Comparison of ENCODE assay signal across 2 cellular contexts in the genomic region with DNA sequence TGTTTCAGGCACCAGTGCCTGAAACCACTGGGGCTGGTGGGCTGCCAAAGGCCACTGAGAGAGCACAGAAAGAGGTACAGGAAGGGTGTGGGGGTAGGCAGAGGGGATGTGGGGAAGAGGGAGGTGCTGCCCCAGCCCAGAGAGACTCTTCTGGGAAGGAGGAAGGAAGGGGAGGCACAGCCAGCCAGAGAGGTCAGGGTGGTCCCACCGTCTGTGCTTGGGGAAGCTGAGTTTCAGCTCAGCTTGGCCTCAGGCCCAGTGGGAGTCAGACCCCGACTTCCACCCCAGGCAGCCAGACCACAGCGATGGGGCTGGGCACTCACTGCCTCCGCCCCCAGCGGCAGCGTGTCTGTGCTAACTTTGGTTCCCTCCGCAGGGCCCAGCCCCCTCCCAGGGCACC.
A peak's percentile ranks its signal among the peaks of the same experiment; 100 is the strongest.
TF ChIP-seq lines count a peak whose summit lies in the region.

No MANE protein-coding gene starts in this region.

TF ChIP-seq in liver, 16 proteins besides CTCF, POLR2A, EP300 and RAD21:
- peak; percentile 59 for TF ChIP-seq NR2F2 (IDR thresholded peaks at IDR 0.05)
- TF ChIP-seq HNF4G (IDR thresholded peaks at IDR 0.05), result no peak

TF ChIP-seq in HepG2, 621 proteins besides CTCF, POLR2A, EP300 and RAD21:
- no peak for TF ChIP-seq CENPX (CRISPR knock-in tag; IDR thresholded peaks at IDR 0.05)
- no peak for TF ChIP-seq ZMYM4 (CRISPR knock-in tag; IDR thresholded peaks at IDR 0.05)
- no peak for TF ChIP-seq ZNF543 (CRISPR knock-in tag; IDR thresholded peaks at IDR 0.05)
- TF ChIP-seq, protein P1, sequence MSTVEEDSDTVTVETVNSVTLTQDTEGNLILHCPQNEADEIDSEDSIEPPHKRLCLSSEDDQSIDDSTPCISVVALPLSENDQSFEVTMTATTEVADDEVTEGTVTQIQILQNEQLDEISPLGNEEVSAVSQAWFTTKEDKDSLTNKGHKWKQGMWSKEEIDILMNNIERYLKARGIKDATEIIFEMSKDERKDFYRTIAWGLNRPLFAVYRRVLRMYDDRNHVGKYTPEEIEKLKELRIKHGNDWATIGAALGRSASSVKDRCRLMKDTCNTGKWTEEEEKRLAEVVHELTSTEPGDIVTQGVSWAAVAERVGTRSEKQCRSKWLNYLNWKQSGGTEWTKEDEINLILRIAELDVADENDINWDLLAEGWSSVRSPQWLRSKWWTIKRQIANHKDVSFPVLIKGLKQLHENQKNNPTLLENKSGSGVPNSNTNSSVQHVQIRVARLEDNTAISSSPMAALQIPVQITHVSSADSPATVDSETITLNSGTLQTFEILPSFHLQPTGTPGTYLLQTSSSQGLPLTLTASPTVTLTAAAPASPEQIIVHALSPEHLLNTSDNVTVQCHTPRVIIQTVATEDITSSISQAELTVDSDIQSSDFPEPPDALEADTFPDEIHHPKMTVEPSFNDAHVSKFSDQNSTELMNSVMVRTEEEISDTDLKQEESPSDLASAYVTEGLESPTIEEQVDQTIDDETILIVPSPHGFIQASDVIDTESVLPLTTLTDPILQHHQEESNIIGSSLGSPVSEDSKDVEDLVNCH (CRISPR knock-in tag; IDR thresholded peaks at IDR 0.05), result no peak
- no peak for TF ChIP-seq PPARG (CRISPR knock-in tag; conservative IDR thresholded peaks at IDR 0.05)
- TF ChIP-seq CCAR2 (optimal IDR thresholded peaks at IDR 0.05; ENCODE audit: low read depth, low read length), result no peak
- TF ChIP-seq, protein P2, sequence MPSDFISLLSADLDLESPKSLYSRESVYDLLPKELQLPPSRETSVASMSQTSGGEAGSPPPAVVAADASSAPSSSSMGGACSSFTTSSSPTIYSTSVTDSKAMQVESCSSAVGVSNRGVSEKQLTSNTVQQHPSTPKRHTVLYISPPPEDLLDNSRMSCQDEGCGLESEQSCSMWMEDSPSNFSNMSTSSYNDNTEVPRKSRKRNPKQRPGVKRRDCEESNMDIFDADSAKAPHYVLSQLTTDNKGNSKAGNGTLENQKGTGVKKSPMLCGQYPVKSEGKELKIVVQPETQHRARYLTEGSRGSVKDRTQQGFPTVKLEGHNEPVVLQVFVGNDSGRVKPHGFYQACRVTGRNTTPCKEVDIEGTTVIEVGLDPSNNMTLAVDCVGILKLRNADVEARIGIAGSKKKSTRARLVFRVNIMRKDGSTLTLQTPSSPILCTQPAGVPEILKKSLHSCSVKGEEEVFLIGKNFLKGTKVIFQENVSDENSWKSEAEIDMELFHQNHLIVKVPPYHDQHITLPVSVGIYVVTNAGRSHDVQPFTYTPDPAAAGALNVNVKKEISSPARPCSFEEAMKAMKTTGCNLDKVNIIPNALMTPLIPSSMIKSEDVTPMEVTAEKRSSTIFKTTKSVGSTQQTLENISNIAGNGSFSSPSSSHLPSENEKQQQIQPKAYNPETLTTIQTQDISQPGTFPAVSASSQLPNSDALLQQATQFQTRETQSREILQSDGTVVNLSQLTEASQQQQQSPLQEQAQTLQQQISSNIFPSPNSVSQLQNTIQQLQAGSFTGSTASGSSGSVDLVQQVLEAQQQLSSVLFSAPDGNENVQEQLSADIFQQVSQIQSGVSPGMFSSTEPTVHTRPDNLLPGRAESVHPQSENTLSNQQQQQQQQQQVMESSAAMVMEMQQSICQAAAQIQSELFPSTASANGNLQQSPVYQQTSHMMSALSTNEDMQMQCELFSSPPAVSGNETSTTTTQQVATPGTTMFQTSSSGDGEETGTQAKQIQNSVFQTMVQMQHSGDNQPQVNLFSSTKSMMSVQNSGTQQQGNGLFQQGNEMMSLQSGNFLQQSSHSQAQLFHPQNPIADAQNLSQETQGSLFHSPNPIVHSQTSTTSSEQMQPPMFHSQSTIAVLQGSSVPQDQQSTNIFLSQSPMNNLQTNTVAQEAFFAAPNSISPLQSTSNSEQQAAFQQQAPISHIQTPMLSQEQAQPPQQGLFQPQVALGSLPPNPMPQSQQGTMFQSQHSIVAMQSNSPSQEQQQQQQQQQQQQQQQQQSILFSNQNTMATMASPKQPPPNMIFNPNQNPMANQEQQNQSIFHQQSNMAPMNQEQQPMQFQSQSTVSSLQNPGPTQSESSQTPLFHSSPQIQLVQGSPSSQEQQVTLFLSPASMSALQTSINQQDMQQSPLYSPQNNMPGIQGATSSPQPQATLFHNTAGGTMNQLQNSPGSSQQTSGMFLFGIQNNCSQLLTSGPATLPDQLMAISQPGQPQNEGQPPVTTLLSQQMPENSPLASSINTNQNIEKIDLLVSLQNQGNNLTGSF (CRISPR knock-in tag; IDR thresholded peaks at IDR 0.05), result no peak
- TF ChIP-seq TSC22D2 (CRISPR knock-in tag; IDR thresholded peaks at IDR 0.05; ENCODE audit: borderline replicate concordance), result no peak
- no peak for TF ChIP-seq ZFP36L2 (CRISPR knock-in tag; IDR thresholded peaks at IDR 0.05)
- no peak for TF ChIP-seq ZNF616 (CRISPR knock-in tag; IDR thresholded peaks at IDR 0.05; ENCODE audit: low read depth)
- no peak for TF ChIP-seq ADNP (CRISPR knock-in tag; IDR thresholded peaks at IDR 0.05)
- TF ChIP-seq, protein P3, sequence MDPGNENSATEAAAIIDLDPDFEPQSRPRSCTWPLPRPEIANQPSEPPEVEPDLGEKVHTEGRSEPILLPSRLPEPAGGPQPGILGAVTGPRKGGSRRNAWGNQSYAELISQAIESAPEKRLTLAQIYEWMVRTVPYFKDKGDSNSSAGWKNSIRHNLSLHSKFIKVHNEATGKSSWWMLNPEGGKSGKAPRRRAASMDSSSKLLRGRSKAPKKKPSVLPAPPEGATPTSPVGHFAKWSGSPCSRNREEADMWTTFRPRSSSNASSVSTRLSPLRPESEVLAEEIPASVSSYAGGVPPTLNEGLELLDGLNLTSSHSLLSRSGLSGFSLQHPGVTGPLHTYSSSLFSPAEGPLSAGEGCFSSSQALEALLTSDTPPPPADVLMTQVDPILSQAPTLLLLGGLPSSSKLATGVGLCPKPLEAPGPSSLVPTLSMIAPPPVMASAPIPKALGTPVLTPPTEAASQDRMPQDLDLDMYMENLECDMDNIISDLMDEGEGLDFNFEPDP (CRISPR knock-in tag; conservative IDR thresholded peaks at IDR 0.05), result no peak
- no peak for TF ChIP-seq ZNF530 (CRISPR knock-in tag; IDR thresholded peaks at IDR 0.05; ENCODE audit: low read depth)
- TF ChIP-seq, protein P4, sequence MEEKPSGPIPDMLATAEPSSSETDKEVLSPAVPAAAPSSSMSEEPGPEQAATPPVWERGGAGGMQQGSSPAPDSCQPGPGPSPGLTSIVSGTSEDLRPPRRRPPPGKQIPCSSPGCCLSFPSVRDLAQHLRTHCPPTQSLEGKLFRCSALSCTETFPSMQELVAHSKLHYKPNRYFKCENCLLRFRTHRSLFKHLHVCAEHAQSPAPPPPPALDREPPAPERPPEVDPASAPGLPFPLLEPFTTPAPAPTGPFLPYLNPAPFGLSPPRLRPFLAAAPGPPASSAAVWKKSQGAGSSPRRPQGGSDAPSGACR (CRISPR knock-in tag; IDR thresholded peaks at IDR 0.05), result no peak
- TF ChIP-seq ZNF775 (CRISPR knock-in tag; IDR thresholded peaks at IDR 0.05; ENCODE audit: borderline replicate concordance), result no peak
TF ChIP-seq in HepG2: peak in this region for 0.
